Comparison of ENCODE assay signal across 28 cellular contexts in genomic region chr6:20698675-20699074, GRCh38.
A peak's percentile ranks its signal among the peaks of the same experiment; 100 is the strongest.
DNase-seq lines count a peak whose midpoint lies in the region; ATAC-seq and TF ChIP-seq lines count a peak whose summit lies in the region.
"Had no signal": no experiment of that assay in that cellular context is flagged by ENCODE, and none has a peak within 500 bp of the region (broad histone marks: within the 10 kb centered on the region; RNA-seq: fewer than 3 reads in every experiment).

No MANE protein-coding gene starts in this region.

- peaks cover 63% of the 10 kb centered on the region for H3K4me1 Mint-ChIP-seq in glutamatergic neuron (ENCODE audit: low read depth, unreplicated experiment)
- H3K4me1 Mint-ChIP-seq in stimulated activated naive CD8-positive, alpha-beta T cell treated with anti-CD3 and anti-CD28 coated beads, Interleukin-15, amount 100 ng/mL, for 72 hours, result peaks cover 52% of the 10 kb centered on the region
- H3K4me1 Mint-ChIP-seq in natural killer cell treated with Interleukin-12 subunit alpha and Interleukin-12 subunit beta and Interleukin-15 and Interleukin-18, amount 100 ng/mL, for 72 hours (ENCODE audit: low read depth in 2 of 2), result peaks cover 20 to 31% of the 10 kb centered on the region in 2 donors

- H3K36me3 Mint-ChIP-seq in glutamatergic neuron (ENCODE audit: unreplicated experiment), result no peaks in the 10 kb centered on the region
- H3K36me3 Mint-ChIP-seq in natural killer cell treated with Interleukin-12 subunit alpha and Interleukin-12 subunit beta and Interleukin-15 and Interleukin-18, amount 100 ng/mL, for 72 hours, result no peaks in the 10 kb centered on the region
- H3K36me3 Mint-ChIP-seq: CD14-positive monocyte had no signal

- no peaks in the 10 kb centered on the region for H4K20me1 ChIP-seq in OCI-LY3 (ENCODE audit: insufficient read depth, low read length)

- intact Hi-C loops in right lobe of liver (cut with DNase I), result no loop called here

- WGBS in right lobe of liver (ENCODE audit: insufficient coverage, low coverage, low lambda C conversion rate, missing lambda C conversion rate), result 82% methylated on average over 1 of the region's 1 CpG

- ATAC-seq in stimulated activated naive CD8-positive, alpha-beta T cell treated with anti-CD3 and anti-CD28 coated beads, Interleukin-15, amount 100 ng/mL, for 72 hours, result peak; percentile 45
- no peak for ATAC-seq in right lobe of liver
- no peak for ATAC-seq in natural killer cell treated with Interleukin-12 subunit alpha and Interleukin-12 subunit beta and Interleukin-15 and Interleukin-18, amount 100 ng/mL, for 72 hours
- ATAC-seq: K562, left lung, Panc1 had no signal

- TF ChIP-seq POLR2A in right lobe of liver (IDR thresholded peaks at IDR 0.05), result no peak

- H2AFZ ChIP-seq in OCI-LY3 (ENCODE audit: low read depth, low read length), result no peak overlapping the region

- H3K9me3 ChIP-seq in OCI-LY3 (ENCODE audit: insufficient read depth, low read length) (no peaks in the 10 kb centered on the region), right lobe of liver (no peaks in the 10 kb centered on the region)
- H3K9me3 ChIP-seq: adrenal gland, left lung, neutrophil, sigmoid colon, transverse colon had no signal

- H3K79me2 ChIP-seq in OCI-LY3 (ENCODE audit: low read length), result 0 out of 2 replicates have a peak, but pooled peaks cover 3% of the 10 kb centered on the region

- peaks cover 7% of the 10 kb centered on the region for H3K9me3 Mint-ChIP-seq in glutamatergic neuron (ENCODE audit: unreplicated experiment)
- H3K9me3 Mint-ChIP-seq in stimulated activated naive CD8-positive, alpha-beta T cell treated with anti-CD3 and anti-CD28 coated beads, Interleukin-15, amount 100 ng/mL, for 72 hours, result no peaks in the 10 kb centered on the region
- no peaks in the 10 kb centered on the region for H3K9me3 Mint-ChIP-seq in natural killer cell treated with Interleukin-12 subunit alpha and Interleukin-12 subunit beta and Interleukin-15 and Interleukin-18, amount 100 ng/mL, for 72 hours
- H3K9me3 Mint-ChIP-seq: activated CD4-positive, alpha-beta T cell treated with anti-CD3 and anti-CD28 coated beads, Interleukin-2, amount 10 ng/mL, durations not matched to agents 7 days and 5 days; activated T-cell treated with anti-CD3 and anti-CD28 coated beads, Interleukin-2, amount 50 U/mL, for 24 hours had no signal

- H3K4me3 ChIP-seq in OCI-LY3 (ENCODE audit: low read length) (no peak overlapping the region), right lobe of liver (no peak overlapping the region)
- H3K4me3 ChIP-seq: adrenal gland, K562, left lung, sigmoid colon, transverse colon had no signal

- no peaks in the 10 kb centered on the region for H3K27me3 ChIP-seq in OCI-LY3 (ENCODE audit: low read depth, low read length)
- H3K27me3 ChIP-seq in right lobe of liver, result no peaks in the 10 kb centered on the region
- H3K27me3 ChIP-seq: adrenal gland, left lung, neutrophil, sigmoid colon, transverse colon had no signal

- peaks cover 2% of the 10 kb centered on the region for H3K27me3 Mint-ChIP-seq in glutamatergic neuron (ENCODE audit: unreplicated experiment)
- no peaks in the 10 kb centered on the region for H3K27me3 Mint-ChIP-seq in stimulated activated naive CD8-positive, alpha-beta T cell treated with anti-CD3 and anti-CD28 coated beads, Interleukin-15, amount 100 ng/mL, for 72 hours
- H3K27me3 Mint-ChIP-seq in natural killer cell treated with Interleukin-12 subunit alpha and Interleukin-12 subunit beta and Interleukin-15 and Interleukin-18, amount 100 ng/mL, for 72 hours, result no peaks in the 10 kb centered on the region
- H3K27me3 Mint-ChIP-seq: activated CD4-positive, alpha-beta T cell treated with anti-CD3 and anti-CD28 coated beads, Interleukin-2, amount 10 ng/mL, durations not matched to agents 7 days and 5 days; activated T-cell treated with anti-CD3 and anti-CD28 coated beads, Interleukin-2, amount 50 U/mL, for 24 hours had no signal

- H3K4me3 Mint-ChIP-seq in glutamatergic neuron (ENCODE audit: unreplicated experiment), result peak overlapping the region; percentile 70
- H3K4me3 Mint-ChIP-seq in stimulated activated naive CD8-positive, alpha-beta T cell treated with anti-CD3 and anti-CD28 coated beads, Interleukin-15, amount 100 ng/mL, for 72 hours, result peak overlapping the region; percentile 6 to 27
- no peak overlapping the region for H3K4me3 Mint-ChIP-seq in natural killer cell treated with Interleukin-12 subunit alpha and Interleukin-12 subunit beta and Interleukin-15 and Interleukin-18, amount 100 ng/mL, for 72 hours
- H3K4me3 Mint-ChIP-seq: activated CD4-positive, alpha-beta T cell treated with anti-CD3 and anti-CD28 coated beads, Interleukin-2, amount 10 ng/mL, durations not matched to agents 7 days and 5 days; activated T-cell treated with anti-CD3 and anti-CD28 coated beads, Interleukin-2, amount 50 U/mL, for 24 hours; CD14-positive monocyte had no signal

- no peak overlapping the region for H3K9ac ChIP-seq in OCI-LY3 (ENCODE audit: low read length)

- H3K27ac ChIP-seq in OCI-LY3 (ENCODE audit: low read length) (no peak overlapping the region), right lobe of liver (no peak overlapping the region)
- H3K27ac ChIP-seq: adrenal gland, left lung, neutrophil, sigmoid colon, transverse colon had no signal

- H3K27ac Mint-ChIP-seq in glutamatergic neuron (ENCODE audit: unreplicated experiment), result peak overlapping the region; percentile 82
- H3K27ac Mint-ChIP-seq in stimulated activated naive CD8-positive, alpha-beta T cell treated with anti-CD3 and anti-CD28 coated beads, Interleukin-15, amount 100 ng/mL, for 72 hours, result no peak overlapping the region
- H3K27ac Mint-ChIP-seq in natural killer cell treated with Interleukin-12 subunit alpha and Interleukin-12 subunit beta and Interleukin-15 and Interleukin-18, amount 100 ng/mL, for 72 hours, result no peak overlapping the region
- H3K27ac Mint-ChIP-seq: activated CD4-positive, alpha-beta T cell treated with anti-CD3 and anti-CD28 coated beads, Interleukin-2, amount 10 ng/mL, durations not matched to agents 7 days and 5 days; activated T-cell treated with anti-CD3 and anti-CD28 coated beads, Interleukin-2, amount 50 U/mL, for 24 hours; CD14-positive monocyte had no signal

- peak overlapping the region; percentile 11; the same call in 1 of the 2 replicates for H3K4me2 ChIP-seq in OCI-LY3 (ENCODE audit: low read length)

- H3K4me1 ChIP-seq in OCI-LY3 (ENCODE audit: low read length) (peaks cover 11% of the 10 kb centered on the region), right lobe of liver (peaks cover 0 to 7% (median 0%) of the 10 kb centered on the region in 4 donors)
- H3K4me1 ChIP-seq: adrenal gland, left lung, sigmoid colon had no signal

- peak; percentile 77 for DNase-seq in NCI-H748 treated with DMSO at 0.1 percent for 48 hours (lab: John Stamatoyannopoulos, UW)
- DNase-seq in NCI-H748 (lab: John Stamatoyannopoulos, UW; ENCODE audit: unreplicated experiment), result no peak
- no peak for DNase-seq in glutamatergic neuron
- no peak for DNase-seq in stimulated activated naive CD8-positive, alpha-beta T cell treated with anti-CD3 and anti-CD28 coated beads, Interleukin-15, amount 100 ng/mL, for 72 hours
- no peak for DNase-seq in right lobe of liver
- no peak for DNase-seq in putamen (ENCODE audit: low spot score)
- no peak for DNase-seq in natural killer cell treated with Interleukin-12 subunit alpha and Interleukin-12 subunit beta and Interleukin-15 and Interleukin-18, amount 100 ng/mL, for 72 hours (ENCODE audit: low spot score)
- DNase-seq: 8988T; activated CD4-positive, alpha-beta T cell treated with anti-CD3 and anti-CD28 coated beads, Interleukin-2, amount 10 ng/mL, durations not matched to agents 7 days and 5 days; activated naive CD4-positive, alpha-beta T cell; activated T-cell treated with anti-CD3 and anti-CD28 coated beads, Interleukin-2, amount 50 U/mL, for 24 hours; adrenal gland; central memory CD4-positive, alpha-beta T cell; DND-41; GOT3; islet precursor cell; left lung; MM.1S; NK-92 treated with Interleukin-12 subunit alpha and Interleukin-12 subunit beta, amount 100 ng/mL, for 24 hours; sigmoid colon; stimulated activated CD4-positive, alpha-beta T cell treated with anti-CD3 and anti-CD28 coated beads, Interleukin-12 subunit alpha, Interleukin-12 subunit beta, amount 100 ng/mL, for 4 hours; stimulated activated CD4-positive, alpha-beta T cell treated with anti-CD3 and anti-CD28 coated beads, Interleukin-2, amount 100 ng/mL, for 48 hours; transverse colon had no signal

- TF ChIP-seq CTCF in OCI-LY3 (IDR thresholded peaks at IDR 0.05; ENCODE audit: low read depth, low read length), result no peak
- no peak for TF ChIP-seq CTCF in glutamatergic neuron (IDR thresholded peaks at IDR 0.05; ENCODE audit: partially characterized antibody, unreplicated experiment)
- no peak for TF ChIP-seq CTCF in right lobe of liver (IDR thresholded peaks at IDR 0.05)

- no peaks in the 10 kb centered on the region for H3K36me3 ChIP-seq in OCI-LY3 (replicated peaks; ENCODE audit: low read depth, low read length)
- H3K36me3 ChIP-seq in right lobe of liver, result no peaks in the 10 kb centered on the region
- H3K36me3 ChIP-seq: adrenal gland, left lung, neutrophil, sigmoid colon, transverse colon had no signal
